7 cellular contexts compared by ENCODE assay signal in genomic region chr6:108541843-108542795, GRCh38. TPM values are rescaled to one million over a fixed set of nuclear protein-coding genes. Genes with fewer than 3 reads are reported as not detected.
DNase-seq lines count a peak whose midpoint lies in the region; TF ChIP-seq lines count a peak whose summit lies in the region.

No MANE protein-coding gene starts in this region.

- CTCF ChIA-PET in activated CD4-positive, alpha-beta memory T cell treated with anti-CD3 and anti-CD28 coated beads, Interleukin-2, amount 10 ng/mL, durations not matched to agents 7 days and 5 days (lab: Charles Lee): interaction anchor here (0.6 to 4.1 kb wide), 27 partner anchors 14 to 548 kb away, joined by 3 to 70 read pairs (median 4); partner anchors contain the start of gene ARMC2

- TF ChIP-seq CTCF in GM12864 (IDR thresholded peaks at IDR 0.05; ENCODE audit: low read depth, low read length, missing control alignments) (peak; percentile 79), HL-60 (IDR thresholded peaks at IDR 0.05; ENCODE audit: insufficient read depth, low read length) (peak; percentile 45), endodermal cell (conservative IDR thresholded peaks at IDR 0.05) (peak; percentile 93)

- H3K9ac ChIP-seq in endodermal cell (ENCODE audit: extremely low read depth, low read length, poor library complexity, severe bottlenecking): no peak overlapping the region

- H3K36me3 ChIP-seq in endodermal cell (ENCODE audit: control insufficient read depth, insufficient read depth, low read length): no peaks in the 10 kb centered on the region

- POLR2A ChIA-PET in activated CD4-positive, alpha-beta memory T cell treated with anti-CD3 and anti-CD28 coated beads, Interleukin-2, amount 10 ng/mL, durations not matched to agents 7 days and 5 days (lab: Charles Lee): interaction anchor here (1.1 to 2.6 kb wide), 4 partner anchors 15 to 531 kb away, joined by 3 to 12 read pairs (median 6); partner anchors contain the start of gene FOXO3

- peaks cover 18% of the 10 kb centered on the region for H3K27me3 Mint-ChIP-seq in activated CD4-positive, alpha-beta memory T cell treated with anti-CD3 and anti-CD28 coated beads, Interleukin-2, amount 10 ng/mL, durations not matched to agents 7 days and 5 days
- peaks cover 19% of the 10 kb centered on the region for H3K27me3 Mint-ChIP-seq in endodermal cell (ENCODE audit: insufficient read depth)

- H3K9me3 ChIP-seq in endodermal cell (ENCODE audit: control insufficient read depth, low read length): no peaks in the 10 kb centered on the region

- H3K4me1 ChIP-seq in endodermal cell (ENCODE audit: control insufficient read depth, insufficient read depth, low read length): no peaks in the 10 kb centered on the region

- H3K4me3 ChIP-seq in GM12864 (ENCODE audit: low read depth, low read length) (no peak overlapping the region), HL-60 (replicated peaks; ENCODE audit: insufficient read depth, low read length) (no peak overlapping the region), endodermal cell (ENCODE audit: low read length) (no peak overlapping the region)

- WGBS in endodermal cell (ENCODE audit: insufficient coverage in 1 of 2, insufficient read length in 1 of 2), 2 experiments: 58 to 100% methylated on average over 1 to 6 of the region's 6 CpGs

- peak overlapping the region; percentile 40 for H3K4me3 Mint-ChIP-seq in activated CD4-positive, alpha-beta memory T cell treated with anti-CD3 and anti-CD28 coated beads, Interleukin-2, amount 10 ng/mL, durations not matched to agents 7 days and 5 days
- no peak overlapping the region for H3K4me3 Mint-ChIP-seq in endodermal cell

- H3K36me3 Mint-ChIP-seq in activated CD4-positive, alpha-beta memory T cell treated with anti-CD3 and anti-CD28 coated beads, Interleukin-2, amount 10 ng/mL, durations not matched to agents 7 days and 5 days (ENCODE audit: low read depth): no peaks in the 10 kb centered on the region
- H3K36me3 Mint-ChIP-seq in endodermal cell (ENCODE audit: low read depth): no peaks in the 10 kb centered on the region

- H3K27me3 ChIP-seq in HL-60 (ENCODE audit: insufficient read depth, poor library complexity, severe bottlenecking): no peaks in the 10 kb centered on the region
- H3K27me3 ChIP-seq in endodermal cell (ENCODE audit: control insufficient read depth, insufficient read depth, low read length, poor library complexity, severe bottlenecking): no peaks in the 10 kb centered on the region

- DNase-seq in GM12864 (ENCODE audit: low read depth) (no peak), HL-60 (ENCODE audit: low read depth in 1 of 2, low spot score in 1 of 2) (peak in 1 of 2 experiments; percentile 71), NCI-H82 (lab: John Stamatoyannopoulos, UW) (peak; percentile 90), endodermal cell (peak; percentile 87), mucosa of gallbladder (ENCODE audit: low spot score) (peak; percentile 73)
- DNase-seq in activated CD4-positive, alpha-beta memory T cell treated with anti-CD3 and anti-CD28 coated beads, Interleukin-2, amount 10 ng/mL, durations not matched to agents 7 days and 5 days: peak; percentile 78
- DNase-seq in stimulated activated naive CD4-positive, alpha-beta T cell (lab: John Stamatoyannopoulos, UW): peak; percentile 48 to 74 (median 64)

- no peaks in the 10 kb centered on the region for H3K9me3 Mint-ChIP-seq in activated CD4-positive, alpha-beta memory T cell treated with anti-CD3 and anti-CD28 coated beads, Interleukin-2, amount 10 ng/mL, durations not matched to agents 7 days and 5 days
- no peaks in the 10 kb centered on the region for H3K9me3 Mint-ChIP-seq in endodermal cell

- H3K27ac ChIP-seq in HL-60 (replicated peaks) (no peak overlapping the region), endodermal cell (ENCODE audit: low read depth, low read length) (no peak overlapping the region)

- peaks cover 23% of the 10 kb centered on the region for H3K4me1 Mint-ChIP-seq in activated CD4-positive, alpha-beta memory T cell treated with anti-CD3 and anti-CD28 coated beads, Interleukin-2, amount 10 ng/mL, durations not matched to agents 7 days and 5 days
- H3K4me1 Mint-ChIP-seq in endodermal cell: peaks cover 3% of the 10 kb centered on the region

- H3K27ac Mint-ChIP-seq in activated CD4-positive, alpha-beta memory T cell treated with anti-CD3 and anti-CD28 coated beads, Interleukin-2, amount 10 ng/mL, durations not matched to agents 7 days and 5 days: no peak overlapping the region
- no peak overlapping the region for H3K27ac Mint-ChIP-seq in endodermal cell

RNA-seq across cellular contexts. Expression of gene FOXO3, which starts 18.6 kb away (rescaled TPM):
- total RNA-seq in activated CD4-positive, alpha-beta memory T cell treated with anti-CD3 and anti-CD28 coated beads, Interleukin-2, amount 10 ng/mL, durations not matched to agents 7 days and 5 days: 10 to 100 TPM; 19.1 to 19.3 TPM
- 10 to 100 TPM; 16.4 to 20.3 TPM for total RNA-seq in endodermal cell
- polyA plus RNA-seq in endodermal cell (2013, experiment 1 of 2): 15.0 TPM
- 14.8 TPM for polyA plus RNA-seq in endodermal cell (2013, experiment 2 of 2)
- total RNA-seq in mucosa of gallbladder: 71.4 TPM
